ENCODE assay signal across 17 cellular contexts in genomic region chr15:32657941-32658340, GRCh38. TPM values are rescaled to one million over a fixed set of nuclear protein-coding genes. Genes with fewer than 3 reads are reported as not detected.
A peak's percentile ranks its signal among the peaks of the same experiment; 100 is the strongest.
DNase-seq lines count a peak whose midpoint lies in the region; ATAC-seq, FAIRE-seq and TF ChIP-seq lines count a peak whose summit lies in the region.
"Had no signal": no experiment of that assay in that cellular context is flagged by ENCODE, and none has a peak within 500 bp of the region (broad histone marks: within the 10 kb centered on the region; RNA-seq: fewer than 3 reads in every experiment).

No MANE protein-coding gene starts in this region.

- H2AFZ ChIP-seq in KMS-11 (ENCODE audit: low read depth): peak overlapping the region; percentile 48

- no peak; the same call in 1 of the 2 replicates for TF ChIP-seq CTCF in KMS-11 (conservative IDR thresholded peaks at IDR 0.05; ENCODE audit: low read depth, low read length)
- no peak for TF ChIP-seq CTCF in endothelial cell (IDR thresholded peaks at IDR 0.05; ENCODE audit: unreplicated experiment)
- TF ChIP-seq CTCF in pancreas (IDR thresholded peaks at IDR 0.05): no peak

- H3K27ac ChIP-seq in KMS-11 (peak overlapping the region; percentile 62; the same call in 1 of the 2 replicates), pancreas (peak overlapping the region; percentile 3 to 68 (median 60))
- H3K27ac ChIP-seq: Peyer's patch had no signal

- peaks cover 22% of the 10 kb centered on the region for H3K4me1 ChIP-seq in KMS-11 (ENCODE audit: low read depth, poor library complexity, severe bottlenecking)
- H3K4me1 ChIP-seq in pancreas: peaks cover 8 to 45% (median 24%) of the 10 kb centered on the region in 3 donors
- H3K4me1 ChIP-seq: Peyer's patch had no signal

- no peaks in the 10 kb centered on the region for H3K27me3 ChIP-seq in KMS-11 (ENCODE audit: insufficient read depth, low read depth)
- no peaks in the 10 kb centered on the region for H3K27me3 ChIP-seq in pancreas
- H3K27me3 ChIP-seq: Peyer's patch had no signal

- no peak for DNase-seq in T-helper 17 cell
- DNase-seq in endothelial cell (ENCODE audit: low spot score): no peak
- DNase-seq in pancreas: no peak
- DNase-seq in NCI-H345 treated with DMSO at 0.1 percent for 48 hours (lab: John Stamatoyannopoulos, UW; ENCODE audit: unreplicated experiment): no peak
- no peak for DNase-seq in NCI-H748 (lab: John Stamatoyannopoulos, UW; ENCODE audit: unreplicated experiment)
- DNase-seq in activated CD8-positive, alpha-beta T cell treated with anti-CD3 and anti-CD28 coated beads, Interleukin-2, amount 10 ng/mL, durations not matched to agents 7 days and 5 days: no peak
- DNase-seq in NCI-H2107 treated with DMSO at 0.1 percent for 48 hours (lab: John Stamatoyannopoulos, UW; ENCODE audit: unreplicated experiment): no peak
- DNase-seq: DMS 273 treated with DMSO at 0.1 percent for 48 hours, HCEC 1CT, NCI-H1048, NCI-H146, NCI-H2107, NCI-H345, Peyer's patch, SHP77 had no signal

- no peak overlapping the region for H3K9ac ChIP-seq in KMS-11

- H3K4me3 Mint-ChIP-seq in T-helper 17 cell (no peak overlapping the region), endothelial cell (ENCODE audit: unreplicated experiment) (peak overlapping the region; percentile 17)
- H3K4me3 Mint-ChIP-seq in activated CD8-positive, alpha-beta T cell treated with anti-CD3 and anti-CD28 coated beads, Interleukin-2, amount 10 ng/mL, durations not matched to agents 7 days and 5 days: no peak overlapping the region
- H3K4me3 Mint-ChIP-seq: IgD-negative memory B cell had no signal

- H3K27ac Mint-ChIP-seq in T-helper 17 cell (peak overlapping the region; percentile 84), endothelial cell (ENCODE audit: unreplicated experiment) (no peak overlapping the region)
- no peak overlapping the region for H3K27ac Mint-ChIP-seq in activated CD8-positive, alpha-beta T cell treated with anti-CD3 and anti-CD28 coated beads, Interleukin-2, amount 10 ng/mL, durations not matched to agents 7 days and 5 days
- H3K27ac Mint-ChIP-seq: IgD-negative memory B cell had no signal

- no peaks in the 10 kb centered on the region for H4K20me1 ChIP-seq in KMS-11 (ENCODE audit: insufficient read depth)

- H3K9me3 ChIP-seq in T-helper 17 cell (ENCODE audit: control insufficient read depth, low read length, poor library complexity, severe bottlenecking) (no peaks in the 10 kb centered on the region), pancreas (no peaks in the 10 kb centered on the region)
- H3K9me3 ChIP-seq: Peyer's patch had no signal

- no peaks in the 10 kb centered on the region for H3K27me3 Mint-ChIP-seq in T-helper 17 cell
- H3K27me3 Mint-ChIP-seq in endothelial cell (ENCODE audit: unreplicated experiment): peaks cover 3% of the 10 kb centered on the region
- no peaks in the 10 kb centered on the region for H3K27me3 Mint-ChIP-seq in activated CD8-positive, alpha-beta T cell treated with anti-CD3 and anti-CD28 coated beads, Interleukin-2, amount 10 ng/mL, durations not matched to agents 7 days and 5 days (ENCODE audit: low read depth)
- H3K27me3 Mint-ChIP-seq: IgD-negative memory B cell had no signal

- H3K36me3 Mint-ChIP-seq in T-helper 17 cell (ENCODE audit: low read depth) (no peaks in the 10 kb centered on the region), endothelial cell (ENCODE audit: low read depth, unreplicated experiment) (no peaks in the 10 kb centered on the region)
- peaks cover 27% of the 10 kb centered on the region for H3K36me3 Mint-ChIP-seq in activated CD8-positive, alpha-beta T cell treated with anti-CD3 and anti-CD28 coated beads, Interleukin-2, amount 10 ng/mL, durations not matched to agents 7 days and 5 days (ENCODE audit: low read depth)
- H3K36me3 Mint-ChIP-seq: IgD-negative memory B cell had no signal

- CTCF ChIA-PET in activated CD8-positive, alpha-beta T cell treated with anti-CD3 and anti-CD28 coated beads, Interleukin-2, amount 10 ng/mL, durations not matched to agents 7 days and 5 days (lab: Charles Lee): interaction anchor here (0.7 to 2.0 kb wide), 3 partner anchors 8 to 339 kb away, joined by 3 to 7 read pairs (median 5); no protein-coding TSS in a partner anchor

- peak overlapping the region; percentile 92 for H3K4me2 ChIP-seq in KMS-11

- FAIRE-seq in pancreas (lab: Jason Lieb, UNC): no peak

- WGBS in pancreas, 2 donors: 62 to 65% methylated on average over 2 of the region's 2 CpGs

- ATAC-seq in T-helper 17 cell (no peak), pancreas (peak in 3 of 4 donors; percentile 16 to 32 (median 23))
- ATAC-seq in activated CD8-positive, alpha-beta T cell treated with anti-CD3 and anti-CD28 coated beads, Interleukin-2, amount 10 ng/mL, durations not matched to agents 7 days and 5 days: no peak

- H3K4me3 ChIP-seq in KMS-11 (IDR thresholded peaks at IDR 0.05; ENCODE audit: insufficient read depth, low read depth, low read length) (no peak overlapping the region), pancreas (no peak overlapping the region)
- H3K4me3 ChIP-seq: Peyer's patch had no signal

- POLR2A ChIA-PET in activated CD8-positive, alpha-beta T cell treated with anti-CD3 and anti-CD28 coated beads, Interleukin-2, amount 10 ng/mL, durations not matched to agents 7 days and 5 days (lab: Charles Lee): no interaction called here

- no peaks in the 10 kb centered on the region for H3K9me3 Mint-ChIP-seq in endothelial cell (ENCODE audit: unreplicated experiment)
- H3K9me3 Mint-ChIP-seq in activated CD8-positive, alpha-beta T cell treated with anti-CD3 and anti-CD28 coated beads, Interleukin-2, amount 10 ng/mL, durations not matched to agents 7 days and 5 days (ENCODE audit: insufficient read depth): no peaks in the 10 kb centered on the region
- H3K9me3 Mint-ChIP-seq: IgD-negative memory B cell had no signal

- H3K79me2 ChIP-seq in KMS-11 (ENCODE audit: insufficient read depth, low read depth): no peaks in the 10 kb centered on the region

- intact Hi-C loops in pancreas (cut with DNase I): no loop called here

- H3K4me1 Mint-ChIP-seq in T-helper 17 cell (peaks cover 16% of the 10 kb centered on the region), endothelial cell (ENCODE audit: unreplicated experiment) (peaks cover 2% of the 10 kb centered on the region)
- H3K4me1 Mint-ChIP-seq in activated CD8-positive, alpha-beta T cell treated with anti-CD3 and anti-CD28 coated beads, Interleukin-2, amount 10 ng/mL, durations not matched to agents 7 days and 5 days (ENCODE audit: low read depth): peaks cover 19% of the 10 kb centered on the region

- no peaks in the 10 kb centered on the region for H3K36me3 ChIP-seq in KMS-11 (ENCODE audit: insufficient read depth)
- H3K36me3 ChIP-seq in pancreas: no peaks in the 10 kb centered on the region
- H3K36me3 ChIP-seq: Peyer's patch had no signal

RNA-seq across cellular contexts. Expression of gene SCG5, which starts 16.4 kb away (rescaled TPM):
- total RNA-seq in T-helper 17 cell (1 to 10 TPM in 1 of 2 donors, under 1 TPM in 1; 0.80 to 2.0 TPM), endothelial cell (ENCODE audit: unreplicated experiment) (15.6 TPM), pancreas (100 to 1,000 TPM in 1 of 6 donors, 10 to 100 TPM in 5; 13.6 to 110 (median 59.2) TPM)
- 100 to 1,000 TPM; 290 to 879 TPM for polyA plus RNA-seq in pancreas
- 1 to 10 TPM; 2.8 to 3.0 TPM for total RNA-seq in activated CD8-positive, alpha-beta T cell treated with anti-CD3 and anti-CD28 coated beads, Interleukin-2, amount 10 ng/mL, durations not matched to agents 7 days and 5 days
- polyA plus RNA-seq: IgD-negative memory B cell had no signal

RNA-seq across cellular contexts. Expression of gene ARHGAP11A, which starts 42.6 kb away (rescaled TPM):
- 10 to 100 TPM in 1 of 2 donors, 1 to 10 TPM in 1; 7.6 to 13.0 TPM for total RNA-seq in T-helper 17 cell
- total RNA-seq in endothelial cell (ENCODE audit: unreplicated experiment): 19.7 TPM
- 1 to 10 TPM; 1.0 to 3.2 (median 3.1) TPM for total RNA-seq in pancreas
- polyA plus RNA-seq in pancreas: 1 to 10 TPM in 1 of 2 donors, under 1 TPM in 1; 0.80 to 3.4 TPM
- 100 to 1,000 TPM; 155 to 158 TPM for total RNA-seq in activated CD8-positive, alpha-beta T cell treated with anti-CD3 and anti-CD28 coated beads, Interleukin-2, amount 10 ng/mL, durations not matched to agents 7 days and 5 days

RNA-seq across cellular contexts. Expression of gene GREM1, which starts 59.9 kb away (rescaled TPM):
- total RNA-seq in T-helper 17 cell (not detected), endothelial cell (ENCODE audit: unreplicated experiment) (0.44 TPM), pancreas (1 to 10 TPM in 3 of 6 donors, under 1 TPM in 3; 0.24 to 4.8 (median 1.5) TPM)
- polyA plus RNA-seq in pancreas: under 1 TPM; 0.34 to 0.42 TPM
- total RNA-seq in activated CD8-positive, alpha-beta T cell treated with anti-CD3 and anti-CD28 coated beads, Interleukin-2, amount 10 ng/mL, durations not matched to agents 7 days and 5 days: not detected
- polyA plus RNA-seq: IgD-negative memory B cell had no signal

Comparison
In these comparisons a context has a peak if more than half of its experiments do, and no peak if none do; other contexts are left out.
1. ATAC-seq: peak in pancreas (3 of 4); none in T-helper 17 cell (single experiment) and activated CD8-positive, alpha-beta T cell treated with anti-CD3 and anti-CD28 coated beads, Interleukin-2, amount 10 ng/mL, durations not matched to agents 7 days and 5 days (single experiment).